10 cellular contexts compared by ENCODE assay signal in genomic region chr1:198179556-198179981, GRCh38.
DNase-seq lines count a peak whose midpoint lies in the region; ATAC-seq, FAIRE-seq and TF ChIP-seq lines count a peak whose summit lies in the region.
"Had no signal": no experiment of that assay in that cellular context is flagged by ENCODE, and none has a peak within 500 bp of the region (broad histone marks: within the 10 kb centered on the region; RNA-seq: fewer than 3 reads in every experiment).

No MANE protein-coding gene starts in this region.

- H3K27ac ChIP-seq in coronary artery: no peak overlapping the region
- H3K27ac ChIP-seq: RWPE1 had no signal

- TF ChIP-seq CTCF in D721Med (IDR thresholded peaks at IDR 0.05; ENCODE audit: insufficient read depth, missing control alignments): no peak
- no peak for TF ChIP-seq CTCF in coronary artery (IDR thresholded peaks at IDR 0.05)

- no peak overlapping the region for H3K4me3 ChIP-seq in coronary artery

- FAIRE-seq in D721Med (lab: Jason Lieb, UNC) (peak; percentile 41), H54 (lab: Jason Lieb, UNC) (peak; percentile 55)
- FAIRE-seq: endothelial cell of umbilical vein had no signal

- no peak for DNase-seq in D721Med (ENCODE audit: insufficient read length, low spot score)
- DNase-seq in H54 (ENCODE audit: insufficient read length, low spot score): no peak
- peak; percentile 61 for DNase-seq in iris pigment epithelial cell (ENCODE audit: low read depth)
- DNase-seq in SHP77 (lab: John Stamatoyannopoulos, UW): no peak
- no peak for DNase-seq in coronary artery (ENCODE audit: low spot score)

- ATAC-seq in SK-N-SH treated with all-trans-retinoic acid at 6 μM for 48 hours (peak; percentile 54), GM19324 (IDR thresholded peaks at IDR 0.05; ENCODE audit: low FRiP score, unreplicated experiment) (no peak)
- ATAC-seq in activated CD4-positive, CD25-positive, alpha-beta regulatory T cell treated with anti-CD3 and anti-CD28 coated beads, Interleukin-2, amount 50 U/mL, for 24 hours: no peak

- no peak for TF ChIP-seq POLR2A in H54 (IDR thresholded peaks at IDR 0.05; ENCODE audit: low read depth, low read length)

TF ChIP-seq in SK-N-SH treated with all-trans-retinoic acid at 6 μM for 48 hours, 23 proteins besides CTCF, POLR2A, EP300 and RAD21:
- no peak for TF ChIP-seq PPARA (CRISPR knock-in tag; IDR thresholded peaks at IDR 0.05; ENCODE audit: borderline replicate concordance)
- no peak for TF ChIP-seq ZC3H10 (CRISPR knock-in tag; IDR thresholded peaks at IDR 0.05)
- TF ChIP-seq OSR1 (CRISPR knock-in tag; IDR thresholded peaks at IDR 0.05): no peak
- TF ChIP-seq POU6F1 (CRISPR knock-in tag; IDR thresholded peaks at IDR 0.05; ENCODE audit: borderline replicate concordance, low read depth): no peak
- TF ChIP-seq BACH2 (CRISPR knock-in tag; IDR thresholded peaks at IDR 0.05; ENCODE audit: borderline replicate concordance): no peak
- no peak for TF ChIP-seq ZNF565 (CRISPR knock-in tag; conservative IDR thresholded peaks at IDR 0.05; ENCODE audit: low read depth)
- TF ChIP-seq SNAI2 (CRISPR knock-in tag; IDR thresholded peaks at IDR 0.05): no peak
- TF ChIP-seq ZFP30 (CRISPR knock-in tag; IDR thresholded peaks at IDR 0.05): no peak
- TF ChIP-seq ARNTL (CRISPR knock-in tag; IDR thresholded peaks at IDR 0.05; ENCODE audit: borderline replicate concordance, low read depth): no peak
- TF ChIP-seq, protein P1, sequence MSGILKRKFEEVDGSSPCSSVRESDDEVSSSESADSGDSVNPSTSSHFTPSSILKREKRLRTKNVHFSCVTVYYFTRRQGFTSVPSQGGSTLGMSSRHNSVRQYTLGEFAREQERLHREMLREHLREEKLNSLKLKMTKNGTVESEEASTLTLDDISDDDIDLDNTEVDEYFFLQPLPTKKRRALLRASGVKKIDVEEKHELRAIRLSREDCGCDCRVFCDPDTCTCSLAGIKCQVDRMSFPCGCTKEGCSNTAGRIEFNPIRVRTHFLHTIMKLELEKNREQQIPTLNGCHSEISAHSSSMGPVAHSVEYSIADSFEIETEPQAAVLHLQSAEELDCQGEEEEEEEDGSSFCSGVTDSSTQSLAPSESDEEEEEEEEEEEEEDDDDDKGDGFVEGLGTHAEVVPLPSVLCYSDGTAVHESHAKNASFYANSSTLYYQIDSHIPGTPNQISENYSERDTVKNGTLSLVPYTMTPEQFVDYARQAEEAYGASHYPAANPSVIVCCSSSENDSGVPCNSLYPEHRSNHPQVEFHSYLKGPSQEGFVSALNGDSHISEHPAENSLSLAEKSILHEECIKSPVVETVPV (CRISPR knock-in tag; IDR thresholded peaks at IDR 0.05): no peak
- TF ChIP-seq ZNF70 (CRISPR knock-in tag; IDR thresholded peaks at IDR 0.05): no peak
- no peak for TF ChIP-seq ZNF8 (CRISPR knock-in tag; IDR thresholded peaks at IDR 0.05)
- no peak for TF ChIP-seq CREB5 (CRISPR knock-in tag; IDR thresholded peaks at IDR 0.05; ENCODE audit: low read depth)
- no peak for TF ChIP-seq GLIS3 (CRISPR knock-in tag; IDR thresholded peaks at IDR 0.05)
- TF ChIP-seq ZFP3 (CRISPR knock-in tag; IDR thresholded peaks at IDR 0.05): no peak
TF ChIP-seq in SK-N-SH treated with all-trans-retinoic acid at 6 μM for 48 hours: peak in this region for 0.
